ENCODE assay signal across 26 cellular contexts in the genomic region with DNA sequence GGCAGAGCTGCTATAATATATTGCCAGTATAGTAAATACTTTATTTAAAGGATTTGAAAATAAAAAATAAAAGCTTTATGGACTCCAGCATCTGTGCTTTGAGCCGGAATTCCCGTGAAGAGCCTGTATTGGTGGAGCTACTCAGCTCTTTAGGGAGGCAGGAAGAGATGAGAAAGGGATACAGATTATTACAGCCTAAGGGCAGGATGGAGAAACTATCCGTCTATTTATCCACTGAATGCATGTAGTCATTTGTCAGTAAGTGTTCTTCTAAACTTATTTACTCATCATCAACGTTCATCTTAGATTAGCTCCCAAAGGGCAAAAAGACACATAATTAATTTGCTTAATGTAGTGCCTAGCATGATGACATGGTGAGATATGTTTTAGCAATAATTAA. TPM values are rescaled to one million over a fixed set of nuclear protein-coding genes. Genes with fewer than 3 reads are reported as not detected.
"Had no signal": no experiment of that assay in that cellular context is flagged by ENCODE, and none has a peak within 500 bp of the region (broad histone marks: within the 10 kb centered on the region; RNA-seq: fewer than 3 reads in every experiment).

No MANE protein-coding gene starts in this region.

- H3K79me2 ChIP-seq: hepatocyte had no signal

- H3K27me3 ChIP-seq: dorsolateral prefrontal cortex, gastroesophageal sphincter, heart left ventricle, hepatocyte, ovary, spleen, testis, tibial nerve, upper lobe of left lung had no signal

- H2AFZ ChIP-seq: hepatocyte had no signal

- H3K9me3 ChIP-seq: ovary, psoas muscle, testis had no signal

- H3K27ac ChIP-seq: dorsolateral prefrontal cortex, epithelial cell of prostate, gastroesophageal sphincter, heart left ventricle, hepatocyte, ovary, psoas muscle, skin epidermis, spleen, testis, tibial nerve, upper lobe of left lung had no signal

- DNase-seq: dorsolateral prefrontal cortex; effector CD4-positive, alpha-beta T cell; foreskin fibroblast; heart left ventricle; kidney; natural killer cell; occipital lobe; ovary; posterior cingulate gyrus; psoas muscle; right cardiac atrium; spleen; stimulated activated CD4-positive, alpha-beta T cell treated with anti-CD3 and anti-CD28 coated beads, Interleukin-4, amount 100 ng/mL, for 4 hours; stimulated activated naive CD8-positive, alpha-beta T cell treated with anti-CD3 and anti-CD28 coated beads, Interleukin-15, Interleukin-2, amounts not matched to agents 100 U/mL and 50 U/mL, for 24 hours; substantia nigra; testis; upper lobe of left lung had no signal

- H3K4me2 ChIP-seq: hepatocyte had no signal

- H3K4me1 ChIP-seq: gastroesophageal sphincter, heart left ventricle, psoas muscle, spleen, testis, tibial nerve, upper lobe of left lung had no signal

- ATAC-seq: esophagus mucosa; gastroesophageal sphincter; heart left ventricle; natural killer cell; psoas muscle; right cardiac atrium; stimulated activated memory B cell treated with anti-CD40 and anti-IgM and Interleukin-4, amounts not matched to agents 10 μg/mL and 1 μg/mL and 100 μg/mL, for 72 hours; stimulated activated naive CD8-positive, alpha-beta T cell treated with anti-CD3 and anti-CD28 coated beads, Interleukin-15, Interleukin-2, amounts not matched to agents 100 U/mL and 50 U/mL, for 24 hours had no signal

- H3K36me3 ChIP-seq: heart left ventricle, ovary had no signal

- H3K4me3 ChIP-seq: dorsolateral prefrontal cortex, gastroesophageal sphincter, heart left ventricle, hepatocyte, lung, ovary, psoas muscle, skin epidermis, spleen, testis, tibial nerve, upper lobe of left lung had no signal

RNA-seq across cellular contexts. Expression of a gene that starts 48.4 kb away (rescaled TPM):
- total RNA-seq: mononuclear cell, natural killer cell had no signal
